In genomic region chr9:92324889-92325268, GRCh38 we compare ENCODE assay signal across 8 cellular contexts. TPM values are rescaled to one million over a fixed set of nuclear protein-coding genes. Genes with fewer than 3 reads are reported as not detected.
DNase-seq lines count a peak whose midpoint lies in the region; ATAC-seq and TF ChIP-seq lines count a peak whose summit lies in the region.

No MANE protein-coding gene starts in this region.

- H3K27ac ChIP-seq in foreskin keratinocyte = peak overlapping the region; percentile 99

- H3K27me3 ChIP-seq in foreskin keratinocyte = no peaks in the 10 kb centered on the region

- DNase-seq in AG10803 (ENCODE audit: low read depth) (no peak), foreskin keratinocyte (no peak), pons (ENCODE audit: low spot score) (peak; percentile 11), OCI-M2 (lab: John Stamatoyannopoulos, UW; ENCODE audit: unreplicated experiment) (no peak), dermis blood vessel endothelial cell (no peak), H4 (ENCODE audit: low spot score) (no peak)

- peaks cover 28% of the 10 kb centered on the region for H3K4me1 ChIP-seq in foreskin keratinocyte

- ATAC-seq in GM21576 (IDR thresholded peaks at IDR 0.05; ENCODE audit: unreplicated experiment) = peak; percentile 18
- peak; percentile 63 for ATAC-seq in SK-N-SH treated with all-trans-retinoic acid at 6 μM for 48 hours
- peak; percentile 38 for ATAC-seq in foreskin keratinocyte

- TF ChIP-seq CTCF in AG10803 (conservative IDR thresholded peaks at IDR 0.05; ENCODE audit: low read length) = peak; percentile 12; the same call in 1 of the 2 replicates
- no peak for TF ChIP-seq CTCF in foreskin keratinocyte (conservative IDR thresholded peaks at IDR 0.05)

- peak overlapping the region; percentile 94 for H3K4me3 ChIP-seq in AG10803 (ENCODE audit: low read length)

TF ChIP-seq in SK-N-SH treated with all-trans-retinoic acid at 6 μM for 48 hours, 23 proteins besides CTCF, POLR2A, EP300 and RAD21:
- TF ChIP-seq ISL1 (CRISPR knock-in tag; IDR thresholded peaks at IDR 0.05) (no peak), TOX (CRISPR knock-in tag; IDR thresholded peaks at IDR 0.05; ENCODE audit: borderline replicate concordance) (no peak), BACH2 (CRISPR knock-in tag; IDR thresholded peaks at IDR 0.05; ENCODE audit: borderline replicate concordance) (no peak), ZC3H10 (CRISPR knock-in tag; IDR thresholded peaks at IDR 0.05) (no peak), ARNTL (CRISPR knock-in tag; IDR thresholded peaks at IDR 0.05; ENCODE audit: borderline replicate concordance, low read depth) (no peak), ZFP30 (CRISPR knock-in tag; IDR thresholded peaks at IDR 0.05) (no peak)
- TF ChIP-seq, protein P1, sequence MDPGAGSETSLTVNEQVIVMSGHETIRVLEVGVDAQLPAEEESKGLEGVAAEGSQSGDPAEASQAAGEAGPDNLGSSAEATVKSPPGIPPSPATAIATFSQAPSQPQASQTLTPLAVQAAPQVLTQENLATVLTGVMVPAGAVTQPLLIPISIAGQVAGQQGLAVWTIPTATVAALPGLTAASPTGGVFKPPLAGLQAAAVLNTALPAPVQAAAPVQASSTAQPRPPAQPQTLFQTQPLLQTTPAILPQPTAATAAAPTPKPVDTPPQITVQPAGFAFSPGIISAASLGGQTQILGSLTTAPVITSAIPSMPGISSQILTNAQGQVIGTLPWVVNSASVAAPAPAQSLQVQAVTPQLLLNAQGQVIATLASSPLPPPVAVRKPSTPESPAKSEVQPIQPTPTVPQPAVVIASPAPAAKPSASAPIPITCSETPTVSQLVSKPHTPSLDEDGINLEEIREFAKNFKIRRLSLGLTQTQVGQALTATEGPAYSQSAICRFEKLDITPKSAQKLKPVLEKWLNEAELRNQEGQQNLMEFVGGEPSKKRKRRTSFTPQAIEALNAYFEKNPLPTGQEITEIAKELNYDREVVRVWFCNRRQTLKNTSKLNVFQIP (CRISPR knock-in tag; IDR thresholded peaks at IDR 0.05; ENCODE audit: borderline replicate concordance, low read depth) = no peak
TF ChIP-seq in SK-N-SH treated with all-trans-retinoic acid at 6 μM for 48 hours: peak in this region for 0.

RNA-seq across cellular contexts. Expression of gene NOL8, which starts 0.3 kb away (rescaled TPM):
- total RNA-seq in foreskin keratinocyte = 32.7 and 33.0 TPM in 2 replicates
- polyA plus RNA-seq in foreskin keratinocyte = 15.2 and 16.8 TPM in 2 replicates
- 28.2 and 29.1 TPM in 2 replicates for total RNA-seq in dermis blood vessel endothelial cell
- 10.7 and 11.0 TPM in 2 replicates for total RNA-seq in H4 (2014; rRNA removed; shearing (Covaris generic))

RNA-seq across cellular contexts. Expression of gene CENPP, which starts 0.9 kb away (rescaled TPM):
- total RNA-seq in foreskin keratinocyte = 7.4 and 9.8 TPM in 2 replicates
- 4.7 and 8.1 TPM in 2 replicates for polyA plus RNA-seq in foreskin keratinocyte
- total RNA-seq in dermis blood vessel endothelial cell = 2.9 and 3.3 TPM in 2 replicates
- total RNA-seq in H4 (2014; rRNA removed; shearing (Covaris generic)) = 2.3 and 9.6 TPM in 2 replicates

RNA-seq across cellular contexts. Expression of gene IARS1, which starts 31.4 kb away (rescaled TPM):
- total RNA-seq in foreskin keratinocyte (197 and 229 TPM in 2 replicates), dermis blood vessel endothelial cell (124 and 197 TPM in 2 replicates)
- polyA plus RNA-seq in foreskin keratinocyte = 69.4 and 70.2 TPM in 2 replicates
- total RNA-seq in H4 (2014; rRNA removed; shearing (Covaris generic)) = 166 and 199 TPM in 2 replicates
